In the genomic region with DNA sequence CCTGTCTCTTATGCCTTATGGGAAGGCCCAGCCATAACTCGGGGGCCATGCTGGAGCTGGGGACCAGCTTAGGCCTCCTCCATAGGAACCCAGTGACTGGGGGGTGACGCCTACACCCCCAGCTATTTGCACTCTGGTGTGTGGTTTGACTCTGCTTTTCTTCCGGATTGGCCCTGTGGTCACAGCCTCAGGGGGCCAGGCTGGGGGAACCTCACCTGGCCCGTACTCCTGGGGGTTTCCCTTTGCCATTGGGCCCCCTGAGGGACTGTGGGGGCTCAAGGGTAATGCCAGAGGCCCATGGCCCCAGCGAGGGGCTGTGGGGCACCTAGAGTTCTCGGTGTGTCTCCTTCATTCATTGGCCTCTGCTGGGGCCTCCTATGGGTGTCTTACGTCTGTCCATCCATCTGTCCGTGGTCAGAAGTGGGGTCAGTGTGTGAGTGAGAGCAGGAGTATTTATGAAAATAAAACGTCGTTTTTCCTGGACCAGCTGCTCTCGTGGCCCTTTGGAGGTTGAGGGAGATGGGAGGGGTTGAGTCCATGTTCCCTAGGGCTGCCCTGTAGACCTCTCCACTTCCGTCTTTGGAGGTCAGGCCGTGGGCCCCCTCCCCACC, we compare ENCODE assay signal across 8 cellular contexts. TPM values are rescaled to one million over a fixed set of nuclear protein-coding genes. Genes with fewer than 3 reads are reported as not detected.
DNase-seq lines count a peak whose midpoint lies in the region; ATAC-seq and TF ChIP-seq lines count a peak whose summit lies in the region.

No MANE protein-coding gene starts in this region.

- DNase-seq in GM12864 (ENCODE audit: low read depth) (peak; percentile 72), astrocyte of the spinal cord (ENCODE audit: low read depth, low spot score) (peak; percentile 20), neural crest cell (ENCODE audit: low read depth, low spot score) (no peak), globus pallidus (ENCODE audit: low spot score) (no peak), NCI-H2107 (lab: John Stamatoyannopoulos, UW) (no peak), epidermal melanocyte (ENCODE audit: insufficient read length, low spot score) (no peak)

- ATAC-seq in GM21360 (IDR thresholded peaks at IDR 0.05; ENCODE audit: unreplicated experiment): peak; percentile 45
- ATAC-seq in HG03571 (IDR thresholded peaks at IDR 0.05; ENCODE audit: unreplicated experiment): peak; percentile 38

- in situ Hi-C loops in astrocyte of the spinal cord (cut with HindIII; ENCODE audit: low sequenced_read_pairs): no loop called here

- peak overlapping the region; percentile 93 for H3K27ac Mint-ChIP-seq in neural crest cell (ENCODE audit: unreplicated experiment)

- peaks cover 34% of the 10 kb centered on the region for H3K4me1 Mint-ChIP-seq in neural crest cell

- no peaks in the 10 kb centered on the region for H3K9me3 Mint-ChIP-seq in neural crest cell

- no peak for TF ChIP-seq CTCF in GM12864 (IDR thresholded peaks at IDR 0.05; ENCODE audit: low read depth, low read length, missing control alignments)
- TF ChIP-seq CTCF in astrocyte of the spinal cord (IDR thresholded peaks at IDR 0.05; ENCODE audit: low read depth, low read length): no peak
- TF ChIP-seq CTCF in neural crest cell (conservative IDR thresholded peaks at IDR 0.05): no peak

- H3K27me3 Mint-ChIP-seq in neural crest cell (ENCODE audit: low read depth): peaks cover 4% of the 10 kb centered on the region

- no peaks in the 10 kb centered on the region for H3K36me3 Mint-ChIP-seq in neural crest cell (ENCODE audit: low read depth)

- peak overlapping the region; percentile 87 for H3K4me3 Mint-ChIP-seq in neural crest cell

- H3K4me3 ChIP-seq in GM12864 (ENCODE audit: low read depth, low read length) (no peak overlapping the region), astrocyte of the spinal cord (ENCODE audit: low read depth, low read length) (no peak overlapping the region)

RNA-seq across cellular contexts. Expression of gene SH3BP1, which starts 6.3 kb away (rescaled TPM):
- total RNA-seq in neural crest cell: 36.4 and 36.6 TPM in 2 replicates

RNA-seq across cellular contexts. Expression of gene GGA1, which starts 24.6 kb away (rescaled TPM):
- total RNA-seq in neural crest cell: 85.1 and 88.6 TPM in 2 replicates

RNA-seq across cellular contexts. Expression of gene PDXP, which starts 25.3 kb away (rescaled TPM):
- total RNA-seq in neural crest cell: 51.5 and 55.3 TPM in 2 replicates

RNA-seq across cellular contexts. Expression of gene LGALS1, which starts 42.2 kb away (rescaled TPM):
- 16.1 and 21.0 TPM in 2 replicates for total RNA-seq in neural crest cell

RNA-seq across cellular contexts. Expression of gene NOL12, which starts 53.0 kb away (rescaled TPM):
- 43.3 and 44.5 TPM in 2 replicates for total RNA-seq in neural crest cell

Comparison
In these comparisons a context has a peak if more than half of its experiments do, and no peak if none do; other contexts are left out.
1. DNase-seq: peak in GM12864 (single experiment) and astrocyte of the spinal cord (single experiment); none in neural crest cell (single experiment), globus pallidus (single experiment), NCI-H2107 (single experiment) and epidermal melanocyte (single experiment).